Comparison of ENCODE assay signal across 16 cellular contexts in the genomic region with DNA sequence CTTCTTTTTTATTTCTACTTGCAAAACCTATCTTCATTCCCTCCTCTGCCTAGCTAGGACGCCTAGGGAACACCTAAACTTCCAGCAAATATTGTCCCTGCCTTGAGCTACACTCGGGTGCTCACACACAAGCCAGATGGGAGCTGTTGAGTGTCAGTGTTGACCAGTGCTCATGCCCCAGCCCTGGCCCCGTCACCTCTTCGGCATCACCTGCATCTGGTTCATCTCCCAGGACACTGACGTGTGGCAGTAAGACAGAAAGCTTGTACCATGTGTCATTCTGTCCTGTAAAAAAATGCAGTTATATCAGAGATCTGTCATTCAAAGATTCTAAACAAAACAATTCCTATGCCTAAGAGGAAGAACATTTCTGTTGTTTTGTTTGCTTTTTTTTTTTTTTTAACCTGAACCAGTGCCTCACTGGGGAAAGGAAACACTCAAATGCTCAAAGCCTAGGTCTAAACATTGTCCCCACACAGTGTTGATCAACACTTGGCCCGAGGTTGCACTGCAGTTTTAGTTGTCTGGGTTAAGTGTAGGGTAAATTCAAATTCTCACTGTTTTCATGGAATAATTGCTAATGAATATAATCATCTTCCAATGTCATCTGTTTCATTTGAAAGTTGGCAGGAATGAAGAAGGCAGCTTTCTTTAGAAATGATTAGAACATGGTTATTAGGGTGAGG.
DNase-seq lines count a peak whose midpoint lies in the region; ATAC-seq and TF ChIP-seq lines count a peak whose summit lies in the region.
"Had no signal": no experiment of that assay in that cellular context is flagged by ENCODE, and none has a peak within 500 bp of the region (broad histone marks: within the 10 kb centered on the region; RNA-seq: fewer than 3 reads in every experiment).

No MANE protein-coding gene starts in this region.

- TF ChIP-seq CTCF in HEK293 (tag by site-specific recombination; IDR thresholded peaks at IDR 0.05): no peak

- intact Hi-C loops in left ventricle myocardium superior (cut with micrococcal nuclease): loop anchor here (10.0 kb wide), 1 partner anchor 55 kb away; no protein-coding TSS in a partner anchor

- no peaks in the 10 kb centered on the region for H3K36me3 ChIP-seq in HEK293 (ENCODE audit: control insufficient read depth in 2 of 2, insufficient read depth in 1 of 2, low read length in 2 of 2)
- H3K36me3 ChIP-seq: cardiac muscle cell, ovary had no signal

- H3K4me3 ChIP-seq in HEK293 (ENCODE audit: low read depth, low read length) (no peak overlapping the region), skin epidermis (no peak overlapping the region)
- H3K4me3 ChIP-seq: cardiac muscle cell, ovary had no signal

- DNase-seq in left ventricle myocardium superior: no peak
- no peak for DNase-seq in NCI-H128 (lab: John Stamatoyannopoulos, UW; ENCODE audit: unreplicated experiment)
- DNase-seq in H4 (ENCODE audit: low spot score): no peak
- no peak for DNase-seq in NCI-H524 (lab: John Stamatoyannopoulos, UW)
- DNase-seq: activated T-cell treated with anti-CD3 and anti-CD28 coated beads, Interleukin-2, amount 50 U/mL, for 24 hours; hippocampal formation; NCI-H1436 treated with DMSO at 0.1 percent for 48 hours; NCI-H446; ovary; stimulated activated naive CD4-positive, alpha-beta T cell treated with Interleukin-2 at 50 U/mL for 16 hours had no signal

- ATAC-seq in left ventricle myocardium superior (peak; percentile 35), GM18498 (IDR thresholded peaks at IDR 0.05; ENCODE audit: unreplicated experiment) (no peak)
- ATAC-seq: activated naive CD4-positive, alpha-beta T cell treated with anti-CD3 and anti-CD28 coated beads, Interleukin-2, amount 50 U/mL, for 72 hours had no signal

- H3K27ac ChIP-seq in HEK293 (ENCODE audit: extremely low read depth, low read depth, low read length) (no peak overlapping the region), cingulate gyrus (ENCODE audit: low read depth, low read length) (peak overlapping the region; percentile 24), skin epidermis (peak overlapping the region in 17 of 21 experiments; percentile 8 to 73 (median 37))
- H3K27ac ChIP-seq: cardiac muscle cell, ovary had no signal

- POLR2A ChIA-PET in HEK293 (lab: Yijun Ruan, JAX): no interaction called here

- H3K4me1 ChIP-seq in HEK293 (ENCODE audit: control insufficient read depth, insufficient read depth, low read length): no peaks in the 10 kb centered on the region

- CTCF ChIA-PET in HEK293 (lab: Yijun Ruan, JAX): interaction anchor here (0.9 kb wide), 2 partner anchors 11 to 60 kb away, joined by 3 to 6 read pairs; no protein-coding TSS in a partner anchor

- no peaks in the 10 kb centered on the region for H3K9me3 ChIP-seq in HEK293 (ENCODE audit: control insufficient read depth, insufficient read depth, low read depth, low read length)
- H3K9me3 ChIP-seq: ovary had no signal

TF ChIP-seq in HEK293, 187 proteins besides CTCF, POLR2A, EP300 and RAD21:
- no peak for TF ChIP-seq HOXC10 (CRISPR knock-in tag; IDR thresholded peaks at IDR 0.05)
- TF ChIP-seq, protein P1, sequence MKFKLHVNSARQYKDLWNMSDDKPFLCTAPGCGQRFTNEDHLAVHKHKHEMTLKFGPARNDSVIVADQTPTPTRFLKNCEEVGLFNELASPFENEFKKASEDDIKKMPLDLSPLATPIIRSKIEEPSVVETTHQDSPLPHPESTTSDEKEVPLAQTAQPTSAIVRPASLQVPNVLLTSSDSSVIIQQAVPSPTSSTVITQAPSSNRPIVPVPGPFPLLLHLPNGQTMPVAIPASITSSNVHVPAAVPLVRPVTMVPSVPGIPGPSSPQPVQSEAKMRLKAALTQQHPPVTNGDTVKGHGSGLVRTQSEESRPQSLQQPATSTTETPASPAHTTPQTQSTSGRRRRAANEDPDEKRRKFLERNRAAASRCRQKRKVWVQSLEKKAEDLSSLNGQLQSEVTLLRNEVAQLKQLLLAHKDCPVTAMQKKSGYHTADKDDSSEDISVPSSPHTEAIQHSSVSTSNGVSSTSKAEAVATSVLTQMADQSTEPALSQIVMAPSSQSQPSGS (tag by site-specific recombination; IDR thresholded peaks at IDR 0.05; ENCODE audit: low read depth): 0 out of 2 replicates have a peak, but pooled peaks have one; percentile 35
